9 cellular contexts compared by ENCODE assay signal in the genomic region with DNA sequence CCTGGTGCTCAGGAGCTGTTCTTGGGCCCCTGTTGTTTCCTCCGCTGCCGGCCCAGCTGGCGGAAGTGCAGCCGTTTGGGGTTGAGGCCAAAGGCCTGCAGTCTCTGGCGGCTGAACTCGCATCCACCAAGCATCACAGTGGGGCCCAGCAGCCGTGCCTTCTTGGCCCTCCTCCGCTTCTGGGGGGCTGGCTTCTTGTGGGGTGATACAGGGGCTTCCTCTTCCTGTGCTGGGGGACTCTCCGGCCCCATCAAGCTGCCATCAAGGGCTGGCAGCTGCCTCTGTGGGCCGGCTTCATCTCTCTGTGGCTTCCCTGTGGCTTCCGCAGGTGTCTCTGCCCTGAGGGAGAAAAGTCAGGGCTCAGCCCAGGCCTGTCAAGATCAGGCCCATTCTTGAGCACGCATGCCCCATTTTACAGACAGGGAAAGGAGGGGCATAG. TPM values are rescaled to one million over a fixed set of nuclear protein-coding genes. Genes with fewer than 3 reads are reported as not detected.
DNase-seq lines count a peak whose midpoint lies in the region; ATAC-seq and TF ChIP-seq lines count a peak whose summit lies in the region.
"Had no signal": no experiment of that assay in that cellular context is flagged by ENCODE, and none has a peak within 500 bp of the region (broad histone marks: within the 10 kb centered on the region; RNA-seq: fewer than 3 reads in every experiment).

No MANE protein-coding gene starts in this region.

- ATAC-seq in GM21619 (IDR thresholded peaks at IDR 0.05; ENCODE audit: unreplicated experiment) (peak; percentile 61), HG03045 (IDR thresholded peaks at IDR 0.05; ENCODE audit: unreplicated experiment) (no peak)

- H3K4me2 ChIP-seq in BLaER1: peak overlapping the region; percentile 86

- BruUV-seq in A673 (replicated peaks; lab: Mats Ljungman, UMichigan): no TSS peak

- no peaks in the 10 kb centered on the region for H3K9me3 ChIP-seq in BLaER1
- H3K9me3 ChIP-seq in esophagus squamous epithelium: no peaks in the 10 kb centered on the region
- H3K9me3 ChIP-seq in A673 (ENCODE audit: low read depth, low read length, poor library complexity, severe bottlenecking): no peaks in the 10 kb centered on the region
- H3K9me3 ChIP-seq: pancreas had no signal

- H3K4me3 ChIP-seq in BLaER1 (peak overlapping the region; percentile 16), esophagus squamous epithelium (no peak overlapping the region), A673 (ENCODE audit: low read depth, low read length, poor library complexity, severe bottlenecking) (no peak overlapping the region)
- H3K4me3 ChIP-seq: pancreas had no signal

- 0 to 20% methylated on average over 2 to 5 of the region's 12 CpGs for WGBS in esophagus squamous epithelium, 2 donors

- H4K20me1 ChIP-seq in BLaER1: 0 out of 2 replicates have a peak, but pooled peaks cover under 1% of the 10 kb centered on the region

- H3K9ac ChIP-seq in BLaER1: peak overlapping the region; percentile 85

- no peak for TF ChIP-seq CTCF in esophagus squamous epithelium (IDR thresholded peaks at IDR 0.05)
- no peak for TF ChIP-seq CTCF in A673 (conservative IDR thresholded peaks at IDR 0.05; ENCODE audit: low read depth, low read length)

- POLR2A ChIA-PET in A673 (lab: Charles Lee; ENCODE audit: low non-redundant PET): no interaction called here

- H3K27me3 ChIP-seq in BLaER1: no peaks in the 10 kb centered on the region
- H3K27me3 ChIP-seq in esophagus squamous epithelium: no peaks in the 10 kb centered on the region
- no peaks in the 10 kb centered on the region for H3K27me3 ChIP-seq in A673 (replicated peaks; ENCODE audit: insufficient read depth, low read depth, low read length, poor library complexity)
- H3K27me3 ChIP-seq: pancreas had no signal

- H3K36me3 ChIP-seq in BLaER1 (peaks cover 92% of the 10 kb centered on the region), esophagus squamous epithelium (peaks cover 37 to 99% (median 54%) of the 10 kb centered on the region in 3 donors), A673 (ENCODE audit: insufficient read depth, low read length, poor library complexity, severe bottlenecking) (peaks cover 80% of the 10 kb centered on the region)

- H3K27ac ChIP-seq in BLaER1 (peak overlapping the region; percentile 99), esophagus squamous epithelium (peak overlapping the region; percentile 76 to 89 (median 86)), A673 (ENCODE audit: low read depth, low read length, poor library complexity, severe bottlenecking) (no peak overlapping the region)
- H3K27ac ChIP-seq: pancreas had no signal

- intact Hi-C loops in esophagus squamous epithelium (cut with DNase I): loop anchor here (5.0 kb wide), 1 partner anchor 42 kb away; no protein-coding TSS in a partner anchor
- intact Hi-C loops in A673 (cut with micrococcal nuclease; ENCODE audit: unreplicated experiment): no loop called here

- CTCF ChIA-PET in A673 (lab: Charles Lee): no interaction called here

- H3K4me1 ChIP-seq in BLaER1: peaks cover 79% of the 10 kb centered on the region
- peaks cover 32 to 74% (median 34%) of the 10 kb centered on the region in 3 donors for H3K4me1 ChIP-seq in esophagus squamous epithelium
- H3K4me1 ChIP-seq in A673 (ENCODE audit: insufficient read depth, low read length, poor library complexity, severe bottlenecking): no peaks in the 10 kb centered on the region
- H3K4me1 ChIP-seq: pancreas had no signal

- DNase-seq in T-helper 22 cell (ENCODE audit: low read depth) (peak; percentile 49), esophagus squamous epithelium (lab: John Stamatoyannopoulos, UW) (no peak), NK-92 (lab: John Stamatoyannopoulos, UW; ENCODE audit: unreplicated experiment) (no peak), SKM-1 treated with dmso at 0.1 percent for 144 hours (lab: John Stamatoyannopoulos, UW; ENCODE audit: unreplicated experiment) (no peak), A673 (ENCODE audit: low spot score) (no peak)

- peak in 1 of 4 donors; percentile 14 for TF ChIP-seq POLR2A in esophagus squamous epithelium (IDR thresholded peaks at IDR 0.05)

RNA-seq across cellular contexts. Expression of a gene that starts 10.3 kb away (rescaled TPM):
- total RNA-seq in esophagus squamous epithelium (10 to 100 TPM; 46.5 to 59.3 (median 51.4) TPM), A673 (2021) (52.1 and 57.1 TPM in 2 replicates)

RNA-seq across cellular contexts. Expression of a gene that starts 11.8 kb away (rescaled TPM):
- total RNA-seq in esophagus squamous epithelium (10 to 100 TPM; 18.2 to 30.3 (median 23.9) TPM), A673 (2021) (45.2 and 47.8 TPM in 2 replicates)

RNA-seq across cellular contexts. Expression of a gene that starts 14.8 kb away (rescaled TPM):
- total RNA-seq in esophagus squamous epithelium (10 to 100 TPM in 1 of 4 donors, 1 to 10 TPM in 3; 5.1 to 14.4 (median 6.2) TPM), A673 (2021) (12.7 and 14.6 TPM in 2 replicates)

RNA-seq across cellular contexts. Expression of a gene that starts 33.1 kb away (rescaled TPM):
- total RNA-seq in esophagus squamous epithelium: 10 to 100 TPM; 24.8 to 67.0 (median 57.1) TPM
- 2.5 and 2.8 TPM in 2 replicates for total RNA-seq in A673 (2021)

RNA-seq across cellular contexts. Expression of a gene that starts 36.7 kb away (rescaled TPM):
- total RNA-seq in esophagus squamous epithelium (10 to 100 TPM in 3 of 4 donors, 1 to 10 TPM in 1; 8.9 to 27.2 (median 16.3) TPM), A673 (2021) (0.41 and 1.1 TPM in 2 replicates)
